8 cellular contexts compared by ENCODE assay signal in the genomic region with DNA sequence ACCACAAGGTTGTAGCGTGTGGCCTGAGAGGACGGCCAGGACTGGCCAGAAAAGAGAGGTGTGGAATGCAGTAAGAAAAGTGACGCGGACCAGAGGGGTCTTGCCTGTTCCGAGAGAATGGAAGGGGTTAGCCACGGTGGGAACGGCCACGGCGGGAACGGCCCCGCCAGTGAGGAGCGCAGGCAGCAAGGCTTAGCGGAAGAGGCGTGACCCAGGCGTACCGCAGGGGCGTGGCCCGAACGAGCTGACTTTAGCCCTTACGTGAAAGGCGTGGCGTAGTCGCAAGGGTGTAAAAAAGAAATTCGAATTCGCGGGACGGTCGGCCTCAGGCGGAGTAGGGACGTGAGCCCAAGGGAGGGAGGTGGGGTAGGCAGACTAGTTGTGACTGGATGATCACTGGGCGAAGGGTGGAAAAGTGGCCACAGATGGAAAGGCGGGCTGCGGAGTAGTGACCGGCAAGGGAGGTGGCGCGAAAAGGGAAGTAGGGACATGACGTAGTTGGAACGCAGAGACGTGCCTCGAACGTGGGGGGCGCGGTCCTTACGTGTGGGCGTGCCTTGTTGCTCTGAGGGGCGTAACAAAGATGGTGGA. TPM values are rescaled to one million over a fixed set of nuclear protein-coding genes. Genes with fewer than 3 reads are reported as not detected.
DNase-seq lines count a peak whose midpoint lies in the region; FAIRE-seq and TF ChIP-seq lines count a peak whose summit lies in the region.

No MANE protein-coding gene starts in this region.

- TF ChIP-seq POLR2A in Raji (IDR thresholded peaks at IDR 0.05; ENCODE audit: insufficient read depth, low read depth, low read length), result peak; percentile 72

- no peak overlapping the region for H2AK5ac ChIP-seq in neuronal stem cell (ENCODE audit: low read depth, low read length)

- WGBS in neuronal stem cell (ENCODE audit: extremely low coverage in 2 of 2, insufficient read length in 2 of 2, insufficient replicate concordance in 1 of 2), 2 donors, result no CpG with 5 or more reads among the region's 46 CpGs

- H3K4me3 ChIP-seq in HAP-1 (peak overlapping the region; percentile 98), MG63 (peak overlapping the region; percentile 95), neuronal stem cell (ENCODE audit: low read length in 2 of 2) (peak overlapping the region; percentile 66 to 92), subcutaneous abdominal adipose tissue (ENCODE audit: low read depth in 1 of 5, low read length in 5 of 5) (peak overlapping the region; percentile 94 to 100 (median 98))

- H2AFZ ChIP-seq in neuronal stem cell (ENCODE audit: low read length), result peak overlapping the region; percentile 94

- H3K9me3 ChIP-seq in HAP-1 (no peaks in the 10 kb centered on the region), MG63 (no peaks in the 10 kb centered on the region), neuronal stem cell (replicated peaks in 1 of 2; ENCODE audit: control insufficient read depth in 2 of 2, insufficient read depth in 1 of 2, low read depth in 1 of 2, low read length in 2 of 2) (no peaks in the 10 kb centered on the region), subcutaneous abdominal adipose tissue (ENCODE audit: control insufficient read depth in 5 of 5, low read length in 5 of 5) (no peaks in the 10 kb centered on the region)

- no peaks in the 10 kb centered on the region for H3K79me1 ChIP-seq in neuronal stem cell (ENCODE audit: low read depth, low read length)

- H3K18ac ChIP-seq in neuronal stem cell (ENCODE audit: low read length), result peak overlapping the region; percentile 99

- peak overlapping the region; percentile 93 for H2BK5ac ChIP-seq in neuronal stem cell (ENCODE audit: low read length)

- no peak overlapping the region for H3K14ac ChIP-seq in neuronal stem cell (ENCODE audit: low read length)

- no peak overlapping the region for H3K4ac ChIP-seq in neuronal stem cell (ENCODE audit: low read length)

- H2BK15ac ChIP-seq in neuronal stem cell (ENCODE audit: low read length), result no peak overlapping the region

- H3K4me1 ChIP-seq in HAP-1 (peaks cover 13% of the 10 kb centered on the region), neuronal stem cell (ENCODE audit: control insufficient read depth in 2 of 2, insufficient read depth in 1 of 2, low read depth in 1 of 2, low read length in 2 of 2) (peaks cover 1 to 3% of the 10 kb centered on the region in 2 donors), subcutaneous abdominal adipose tissue (ENCODE audit: control insufficient read depth in 5 of 5, insufficient read depth in 5 of 5, low read length in 5 of 5) (peaks cover 17 to 28% (median 19%) of the 10 kb centered on the region in 5 donors)

- DNase-seq in HAP-1 (ENCODE audit: low spot score in 2 of 2) (peak; percentile 91 to 93), MG63 (peak; percentile 86), activated gamma-delta T cell (lab: John Stamatoyannopoulos, UW) (peak; percentile 72), frontal cortex (ENCODE audit: low spot score in 2 of 2) (peak; percentile 53 to 65), neuronal stem cell (ENCODE audit: low spot score) (peak; percentile 80)

- peak overlapping the region; percentile 95 for H3K9ac ChIP-seq in neuronal stem cell (ENCODE audit: low read depth, low read length, poor library complexity)
- peak overlapping the region; percentile 74 to 86 (median 82) for H3K9ac ChIP-seq in subcutaneous abdominal adipose tissue (ENCODE audit: low read length in 5 of 5)

- no peak overlapping the region for H2BK12ac ChIP-seq in neuronal stem cell (ENCODE audit: low read length)

- in situ Hi-C loops in HAP-1 (cut with MboI; ENCODE audit: low sequenced_read_pairs), result loop anchor here (25.0 kb wide), 1 partner anchor 188 kb away; a partner anchor contains a TSS

- no peak overlapping the region for H2BK120ac ChIP-seq in neuronal stem cell (ENCODE audit: low read depth, low read length)

- peak overlapping the region; percentile 55 for H3K23ac ChIP-seq in neuronal stem cell (ENCODE audit: low read depth, low read length, poor library complexity)

- FAIRE-seq in G401.6 (lab: Jason Lieb, UNC) (peak; percentile 33), frontal cortex (lab: Jason Lieb, UNC) (no peak)

- peak overlapping the region; percentile 34 for H3K4me2 ChIP-seq in neuronal stem cell (ENCODE audit: insufficient read depth, low read length, poor library complexity, severe bottlenecking)

- H4K91ac ChIP-seq in neuronal stem cell (ENCODE audit: low read depth, low read length, poor library complexity), result no peak overlapping the region

- peaks cover 11% of the 10 kb centered on the region for H3K36me3 ChIP-seq in HAP-1 (replicated peaks)
- H3K36me3 ChIP-seq in MG63, result peaks cover 5% of the 10 kb centered on the region; the same call in 1 of the 2 replicates
- H3K36me3 ChIP-seq in neuronal stem cell (replicated peaks in 1 of 2; ENCODE audit: control insufficient read depth in 2 of 2, insufficient read depth in 2 of 2, low read length in 2 of 2), result peaks cover 0 to 13% of the 10 kb centered on the region in 2 donors
- H3K36me3 ChIP-seq in subcutaneous abdominal adipose tissue (ENCODE audit: control insufficient read depth in 5 of 5, insufficient read depth in 5 of 5, low read length in 5 of 5), result peaks cover 0 to 10% (median 0%) of the 10 kb centered on the region in 5 donors

- peak overlapping the region; percentile 17 for H4K8ac ChIP-seq in neuronal stem cell (ENCODE audit: low read depth, low read length)

- H3K27me3 ChIP-seq in HAP-1 (ENCODE audit: low read depth) (no peaks in the 10 kb centered on the region), MG63 (peaks cover 2% of the 10 kb centered on the region; the same call in 1 of the 2 replicates), neuronal stem cell (ENCODE audit: control insufficient read depth in 3 of 3, insufficient read depth in 3 of 3, low read depth in 1 of 3, low read length in 3 of 3) (no peaks in the 10 kb centered on the region), subcutaneous abdominal adipose tissue (ENCODE audit: control insufficient read depth in 5 of 5, insufficient read depth in 4 of 5, low read length in 5 of 5) (peaks cover 0 to 11% (median 0%) of the 10 kb centered on the region in 5 donors)

- peak overlapping the region; percentile 95 for H3K27ac ChIP-seq in neuronal stem cell (replicated peaks; ENCODE audit: low read length)
- H3K27ac ChIP-seq in subcutaneous abdominal adipose tissue (ENCODE audit: low read depth, low read length), result peak overlapping the region; percentile 97

RNA-seq across cellular contexts. Expression of a gene that starts 10.4 kb away (rescaled TPM):
- total RNA-seq in MG63 (2014; rRNA removed; shearing (Covaris generic); ENCODE audit: low replicate concordance), result 0.89 TPM in 1 of 2 replicates, not detected in the other
- 0.41 TPM for total RNA-seq in frontal cortex
- polyA plus RNA-seq in neuronal stem cell (2013, experiment 1 of 2), result 2.3 TPM
- polyA plus RNA-seq in neuronal stem cell (2013, experiment 2 of 2), result 2.5 TPM

Comparison
In these comparisons a context has a peak if more than half of its experiments do, and no peak if none do; other contexts are left out.
1. Peak in every context shown above with its lines: DNase-seq, H3K4me3 ChIP-seq and H3K27ac ChIP-seq.